In genomic region chr22:25775501-25775900, GRCh38 we compare ENCODE assay signal across 18 cellular contexts. TPM values are rescaled to one million over a fixed set of nuclear protein-coding genes. Genes with fewer than 3 reads are reported as not detected.
DNase-seq lines count a peak whose midpoint lies in the region; TF ChIP-seq lines count a peak whose summit lies in the region.
"Had no signal": no experiment of that assay in that cellular context is flagged by ENCODE, and none has a peak within 500 bp of the region (broad histone marks: within the 10 kb centered on the region; RNA-seq: fewer than 3 reads in every experiment).

No MANE protein-coding gene starts in this region.

- H3K36me3 Mint-ChIP-seq in endothelial cell (ENCODE audit: low read depth, unreplicated experiment): no peaks in the 10 kb centered on the region
- H3K36me3 Mint-ChIP-seq: natural killer cell; stimulated activated naive B cell treated with anti-CD40 and anti-IgM and Interleukin-4, amounts not matched to agents 10 μg/mL and 1 μg/mL and 100 μg/mL, for 72 hours had no signal

- CTCF ChIA-PET in SK-N-SH (lab: Yijun Ruan, JAX): interaction anchor here (1.1 to 5.4 kb wide), 9 partner anchors 14 to 591 kb away, joined by 3 to 65 read pairs (median 29); no protein-coding TSS in a partner anchor

- peaks cover 0 to 34% of the 10 kb centered on the region in 2 experiments; a peak in 1 of 4 replicates for H3K4me1 ChIP-seq in SK-N-SH (ENCODE audit: control insufficient read depth in 1 of 2, insufficient read depth in 2 of 2, low read depth in 1 of 2, low read length in 1 of 2)
- no peaks in the 10 kb centered on the region for H3K4me1 ChIP-seq in osteoblast (ENCODE audit: insufficient read depth, low read length)

- H3K36me3 ChIP-seq in SK-N-SH (replicated peaks in 1 of 2; ENCODE audit: control insufficient read depth in 1 of 2, insufficient read depth in 2 of 2, low read length in 1 of 2): no peaks in the 10 kb centered on the region
- no peaks in the 10 kb centered on the region for H3K36me3 ChIP-seq in osteoblast (ENCODE audit: insufficient read depth, low read length)

- no peaks in the 10 kb centered on the region for H3K4me1 Mint-ChIP-seq in endothelial cell (ENCODE audit: unreplicated experiment)

- no peak overlapping the region for H3K4me3 ChIP-seq in SK-N-SH (ENCODE audit: low read depth in 2 of 2, low read length in 1 of 2)
- H3K4me3 ChIP-seq in osteoblast (ENCODE audit: insufficient read depth, low read length): no peak overlapping the region
- H3K4me3 ChIP-seq: cardiac muscle cell, heart right ventricle had no signal

- no peaks in the 10 kb centered on the region for H3K27me3 ChIP-seq in SK-N-SH (ENCODE audit: insufficient read depth)
- H3K27me3 ChIP-seq in osteoblast (ENCODE audit: insufficient read depth, low read length): no peaks in the 10 kb centered on the region
- H3K27me3 ChIP-seq: cardiac muscle cell had no signal

- H3K9ac ChIP-seq in SK-N-SH: no peak overlapping the region

- H3K9me2 ChIP-seq in SK-N-SH: no peaks in the 10 kb centered on the region

- no peaks in the 10 kb centered on the region for H3F3A ChIP-seq in SK-N-SH (replicated peaks; ENCODE audit: insufficient read depth)

- peaks cover 5% of the 10 kb centered on the region for H3K27me3 Mint-ChIP-seq in endothelial cell (ENCODE audit: unreplicated experiment)

- DNase-seq in DMS 273 (lab: John Stamatoyannopoulos, UW; ENCODE audit: unreplicated experiment) (peak; percentile 10), DMS 273 treated with DMSO at 0.1 percent for 48 hours (lab: John Stamatoyannopoulos, UW) (no peak), SK-N-SH (peak; percentile 63), endothelial cell (ENCODE audit: low spot score) (peak; percentile 60), osteoblast (ENCODE audit: insufficient read length, low spot score, missing footprints) (peak; percentile 86), DMS79 (lab: John Stamatoyannopoulos, UW) (no peak), HUDEP-2 (lab: John Stamatoyannopoulos, UW; ENCODE audit: unreplicated experiment in 76 of 76) (no peak)
- no peak for DNase-seq in stimulated activated CD4-positive, alpha-beta T cell treated with anti-CD3 and anti-CD28 coated beads, Interleukin-1b, Interleukin-23, amount 100 ng/mL, for 48 hours
- DNase-seq: CD4-positive, alpha-beta T cell; heart right ventricle; natural killer cell; NCI-H2171 treated with DMSO at 0.1 percent for 48 hours; stimulated activated naive B cell treated with anti-CD40 and anti-IgM and Interleukin-4, amounts not matched to agents 10 μg/mL and 1 μg/mL and 100 μg/mL, for 72 hours had no signal

- no peak for TF ChIP-seq CTCF in SK-N-SH (IDR thresholded peaks at IDR 0.05)
- no peak for TF ChIP-seq CTCF in endothelial cell (IDR thresholded peaks at IDR 0.05; ENCODE audit: unreplicated experiment)
- no peak for TF ChIP-seq CTCF in osteoblast (IDR thresholded peaks at IDR 0.05; ENCODE audit: extremely low read depth, low read depth, low read length)

- POLR2A ChIA-PET in SK-N-SH (lab: Yijun Ruan, JAX): no interaction called here

- no peaks in the 10 kb centered on the region for H3K9me3 Mint-ChIP-seq in endothelial cell (ENCODE audit: unreplicated experiment)
- H3K9me3 Mint-ChIP-seq: CD4-positive, alpha-beta T cell; natural killer cell; stimulated activated naive B cell treated with anti-CD40 and anti-IgM and Interleukin-4, amounts not matched to agents 10 μg/mL and 1 μg/mL and 100 μg/mL, for 72 hours had no signal

- no peaks in the 10 kb centered on the region for H3K9me3 ChIP-seq in SK-N-SH
- no peaks in the 10 kb centered on the region for H3K9me3 ChIP-seq in osteoblast (ENCODE audit: low read depth, low read length)
- H3K9me3 ChIP-seq: heart right ventricle had no signal

- H3K27ac Mint-ChIP-seq in endothelial cell (ENCODE audit: unreplicated experiment): no peak overlapping the region
- H3K27ac Mint-ChIP-seq: CD4-positive, alpha-beta T cell; natural killer cell; stimulated activated naive B cell treated with anti-CD40 and anti-IgM and Interleukin-4, amounts not matched to agents 10 μg/mL and 1 μg/mL and 100 μg/mL, for 72 hours had no signal

- 24% methylated on average over 8 of the region's 8 CpGs for WGBS in SK-N-SH (ENCODE audit: low lambda C conversion rate)

- no peak overlapping the region for H3K4me2 ChIP-seq in SK-N-SH
- no peak overlapping the region for H3K4me2 ChIP-seq in osteoblast (ENCODE audit: insufficient read depth, low read length)

- H3K27ac ChIP-seq in SK-N-SH (ENCODE audit: low read depth in 2 of 2, low read length in 1 of 2): peak overlapping the region in 1 of 2 experiments; percentile 72; a peak in 2 of 4 replicates
- no peak overlapping the region for H3K27ac ChIP-seq in osteoblast (ENCODE audit: low read depth, low read length)
- H3K27ac ChIP-seq: 22Rv1, cardiac muscle cell, epithelial cell of prostate, heart right ventricle, VCaP had no signal

- H3K4me3 Mint-ChIP-seq in endothelial cell (ENCODE audit: unreplicated experiment): no peak overlapping the region
- H3K4me3 Mint-ChIP-seq: CD4-positive, alpha-beta T cell; natural killer cell; stimulated activated naive B cell treated with anti-CD40 and anti-IgM and Interleukin-4, amounts not matched to agents 10 μg/mL and 1 μg/mL and 100 μg/mL, for 72 hours had no signal

- H3K79me2 ChIP-seq in SK-N-SH (ENCODE audit: insufficient read depth) (no peaks in the 10 kb centered on the region), osteoblast (ENCODE audit: insufficient read depth, low read length) (no peaks in the 10 kb centered on the region)

- H2AFZ ChIP-seq in SK-N-SH (ENCODE audit: low read depth): 0 out of 2 replicates have a peak overlapping the region, but pooled peaks have one; percentile 16
- peak overlapping the region; percentile 41 for H2AFZ ChIP-seq in osteoblast (ENCODE audit: low read length)

- TF ChIP-seq RAD21 in SK-N-SH (IDR thresholded peaks at IDR 0.05; ENCODE audit: low read length): no peak

- TF ChIP-seq EP300 in SK-N-SH (IDR thresholded peaks at IDR 0.05; ENCODE audit: borderline replicate concordance in 1 of 2, low read depth in 1 of 2, low read length in 1 of 2): no peak

- H4K20me1 ChIP-seq in SK-N-SH (ENCODE audit: insufficient read depth) (no peaks in the 10 kb centered on the region), osteoblast (ENCODE audit: insufficient read depth, low read length) (no peaks in the 10 kb centered on the region)

TF ChIP-seq in SK-N-SH, 30 proteins besides CTCF, POLR2A, EP300 and RAD21 (continues in another document):
- TF ChIP-seq GATA2 (CRISPR knock-in tag; IDR thresholded peaks at IDR 0.05) (no peak), NRF1 (IDR thresholded peaks at IDR 0.05; ENCODE audit: low read depth, low read length) (no peak), EZH2phosphoT487 (IDR thresholded peaks at IDR 0.05; ENCODE audit: borderline replicate concordance, low read depth) (no peak), TAF1 (IDR thresholded peaks at IDR 0.05; ENCODE audit: borderline replicate concordance, low read depth, low read length) (no peak), NFIC (IDR thresholded peaks at IDR 0.05; ENCODE audit: borderline replicate concordance) (no peak), SMC3 (IDR thresholded peaks at IDR 0.05; ENCODE audit: low read depth, low read length) (no peak), CHD2 (IDR thresholded peaks at IDR 0.05; ENCODE audit: low read length, partially characterized antibody) (no peak), JUND (IDR thresholded peaks at IDR 0.05) (no peak), USF2 (IDR thresholded peaks at IDR 0.05; ENCODE audit: borderline replicate concordance, low read depth, low read length) (no peak), FOXJ3 (CRISPR knock-in tag; IDR thresholded peaks at IDR 0.05) (no peak)
- TF ChIP-seq, protein P1, sequence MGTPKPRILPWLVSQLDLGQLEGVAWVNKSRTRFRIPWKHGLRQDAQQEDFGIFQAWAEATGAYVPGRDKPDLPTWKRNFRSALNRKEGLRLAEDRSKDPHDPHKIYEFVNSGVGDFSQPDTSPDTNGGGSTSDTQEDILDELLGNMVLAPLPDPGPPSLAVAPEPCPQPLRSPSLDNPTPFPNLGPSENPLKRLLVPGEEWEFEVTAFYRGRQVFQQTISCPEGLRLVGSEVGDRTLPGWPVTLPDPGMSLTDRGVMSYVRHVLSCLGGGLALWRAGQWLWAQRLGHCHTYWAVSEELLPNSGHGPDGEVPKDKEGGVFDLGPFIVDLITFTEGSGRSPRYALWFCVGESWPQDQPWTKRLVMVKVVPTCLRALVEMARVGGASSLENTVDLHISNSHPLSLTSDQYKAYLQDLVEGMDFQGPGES (IDR thresholded peaks at IDR 0.05; ENCODE audit: low read depth, low read length): no peak
- TF ChIP-seq, protein P2, sequence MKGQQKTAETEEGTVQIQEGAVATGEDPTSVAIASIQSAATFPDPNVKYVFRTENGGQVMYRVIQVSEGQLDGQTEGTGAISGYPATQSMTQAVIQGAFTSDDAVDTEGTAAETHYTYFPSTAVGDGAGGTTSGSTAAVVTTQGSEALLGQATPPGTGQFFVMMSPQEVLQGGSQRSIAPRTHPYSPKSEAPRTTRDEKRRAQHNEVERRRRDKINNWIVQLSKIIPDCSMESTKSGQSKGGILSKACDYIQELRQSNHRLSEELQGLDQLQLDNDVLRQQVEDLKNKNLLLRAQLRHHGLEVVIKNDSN (IDR thresholded peaks at IDR 0.05; ENCODE audit: borderline replicate concordance, low read depth): no peak

RNA-seq across cellular contexts. Expression of gene MYO18B, which starts 33.5 kb away (rescaled TPM):
- polyA plus RNA-seq in SK-N-SH (2012; rRNA removed): 0.05 and 0.10 TPM in 2 replicates
- 0.04 TPM in 2 replicates for polyA plus RNA-seq in SK-N-SH (2012; cell fraction: cytosol; rRNA removed)
- 0.26 TPM in 2 replicates for polyA plus RNA-seq in SK-N-SH (2012; cell fraction: nucleus; rRNA removed)
- total RNA-seq in endothelial cell (ENCODE audit: unreplicated experiment) (not detected), osteoblast (under 0.01 TPM in 1 of 2 replicates, not detected in the other)
- total RNA-seq: OCI-LY7 had no signal

Comparison
In these comparisons a context has a peak if more than half of its experiments do, and no peak if none do; other contexts are left out.
1. DNase-seq: peak in DMS 273 (single experiment), SK-N-SH (single experiment), endothelial cell (single experiment) and osteoblast (single experiment); none in DMS 273 treated with DMSO at 0.1 percent for 48 hours (single experiment), DMS79 (single experiment), stimulated activated CD4-positive, alpha-beta T cell treated with anti-CD3 and anti-CD28 coated beads, Interleukin-1b, Interleukin-23, amount 100 ng/mL, for 48 hours (single experiment) and HUDEP-2 (0 of 76).